Comparison of ENCODE assay signal across 11 cellular contexts in genomic region chr10:74153123-74153522, GRCh38. TPM values are rescaled to one million over a fixed set of nuclear protein-coding genes. Genes with fewer than 3 reads are reported as not detected.
DNase-seq lines count a peak whose midpoint lies in the region; ATAC-seq and TF ChIP-seq lines count a peak whose summit lies in the region.
"Had no signal": no experiment of that assay in that cellular context is flagged by ENCODE, and none has a peak within 500 bp of the region (broad histone marks: within the 10 kb centered on the region; RNA-seq: fewer than 3 reads in every experiment).

No MANE protein-coding gene starts in this region.

- ATAC-seq in HG03439 (IDR thresholded peaks at IDR 0.05; ENCODE audit: unreplicated experiment) (no peak), GM21528 (IDR thresholded peaks at IDR 0.05; ENCODE audit: low FRiP score, unreplicated experiment) (no peak)
- ATAC-seq: left colon had no signal

- peak; percentile 22 for TF ChIP-seq CTCF in GM12873 (IDR thresholded peaks at IDR 0.05; ENCODE audit: insufficient read depth, low read depth, low read length, missing control alignments)

- peaks cover 7% of the 10 kb centered on the region for H3K36me3 Mint-ChIP-seq in activated naive CD8-positive, alpha-beta T cell treated with anti-CD3 and anti-CD28 coated beads for 36 hours

- DNase-seq in ACHN (peak; percentile 65), kidney tubule cell (ENCODE audit: low spot score) (peak; percentile 53), nucleus accumbens (lab: John Stamatoyannopoulos, UW) (no peak), posterior cingulate gyrus (no peak)
- DNase-seq in activated naive CD8-positive, alpha-beta T cell treated with anti-CD3 and anti-CD28 coated beads for 36 hours: no peak
- DNase-seq: activated gamma-delta T cell; left colon; NK-92 treated with Interleukin-12 subunit alpha and Interleukin-12 subunit beta, amount 100 ng/mL, for 24 hours had no signal

- H3K4me1 Mint-ChIP-seq in activated naive CD8-positive, alpha-beta T cell treated with anti-CD3 and anti-CD28 coated beads for 36 hours: peaks cover 39% of the 10 kb centered on the region

- intact Hi-C loops in posterior cingulate gyrus (cut with DNase I): no loop called here

- H3K9me3 Mint-ChIP-seq in activated naive CD8-positive, alpha-beta T cell treated with anti-CD3 and anti-CD28 coated beads for 36 hours: no peaks in the 10 kb centered on the region

- no peak overlapping the region for H3K27ac Mint-ChIP-seq in activated naive CD8-positive, alpha-beta T cell treated with anti-CD3 and anti-CD28 coated beads for 36 hours

- in situ Hi-C loops in ACHN (cut with HindIII; ENCODE audit: low pct_ligation_motif_present, low pct_unique_long_range_greater_than_20kb, low sequenced_read_pairs): no loop called here

- H3K27me3 Mint-ChIP-seq in activated naive CD8-positive, alpha-beta T cell treated with anti-CD3 and anti-CD28 coated beads for 36 hours: no peaks in the 10 kb centered on the region

- peak overlapping the region; percentile 6 for H3K4me3 Mint-ChIP-seq in activated naive CD8-positive, alpha-beta T cell treated with anti-CD3 and anti-CD28 coated beads for 36 hours

RNA-seq across cellular contexts. Expression of gene ADK, which starts 2.1 kb away (rescaled TPM):
- 10 to 100 TPM; 56.5 to 57.4 TPM for total RNA-seq in activated naive CD8-positive, alpha-beta T cell treated with anti-CD3 and anti-CD28 coated beads for 36 hours

RNA-seq across cellular contexts. Expression of gene AP3M1, which starts 2.5 kb away (rescaled TPM):
- total RNA-seq in activated naive CD8-positive, alpha-beta T cell treated with anti-CD3 and anti-CD28 coated beads for 36 hours: 10 to 100 TPM; 45.4 to 46.4 TPM

Comparison
In these comparisons a context has a peak if more than half of its experiments do, and no peak if none do; other contexts are left out.
1. DNase-seq: peak in ACHN (single experiment) and kidney tubule cell (single experiment); none in activated naive CD8-positive, alpha-beta T cell treated with anti-CD3 and anti-CD28 coated beads for 36 hours (single experiment), nucleus accumbens (0 of 56) and posterior cingulate gyrus (0 of 10).